ENCODE assay signal across 35 cellular contexts in the genomic region with DNA sequence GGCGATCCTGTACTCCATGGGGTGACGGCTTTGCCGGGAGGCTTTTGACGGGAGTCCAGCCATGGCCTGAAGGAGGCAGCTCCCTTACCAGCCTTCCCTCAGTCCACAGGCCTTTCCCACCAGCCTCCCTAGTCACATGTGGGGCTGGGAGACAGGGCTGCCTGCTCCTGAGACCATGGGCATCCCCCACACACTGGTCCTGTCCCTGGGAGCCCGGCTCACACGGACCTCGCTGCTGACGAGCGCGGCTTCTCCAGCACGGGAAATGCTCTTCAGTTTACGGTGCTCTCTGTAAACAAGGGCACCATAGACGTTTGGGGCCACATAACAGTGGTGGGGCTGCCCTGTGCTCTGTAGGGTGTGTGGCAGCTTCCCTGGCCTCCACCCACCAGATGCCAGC.
A peak's percentile ranks its signal among the peaks of the same experiment; 100 is the strongest.
DNase-seq lines count a peak whose midpoint lies in the region; ATAC-seq, FAIRE-seq and TF ChIP-seq lines count a peak whose summit lies in the region.
"Had no signal": no experiment of that assay in that cellular context is flagged by ENCODE, and none has a peak within 500 bp of the region (broad histone marks: within the 10 kb centered on the region; RNA-seq: fewer than 3 reads in every experiment).

No MANE protein-coding gene starts in this region.

- peaks cover 2% of the 10 kb centered on the region; the same call in 1 of the 2 replicates for H3K4me1 ChIP-seq in IMR-90 (ENCODE audit: control insufficient read depth, insufficient read depth, low read length)
- H3K4me1 ChIP-seq in H1 (replicated peaks in 1 of 4; ENCODE audit: control insufficient read depth in 3 of 4, insufficient read depth in 4 of 4, low read length in 3 of 4): peaks cover 0 to 14% (median 10%) of the 10 kb centered on the region in 4 experiments; a peak in 6 of 7 replicates
- H3K4me1 ChIP-seq in neuronal stem cell (ENCODE audit: control insufficient read depth in 2 of 2, insufficient read depth in 1 of 2, low read depth in 1 of 2, low read length in 2 of 2): peaks cover 2 to 3% of the 10 kb centered on the region in 2 donors
- H3K4me1 ChIP-seq in osteoblast (ENCODE audit: insufficient read depth, low read length): no peaks in the 10 kb centered on the region
- H3K4me1 ChIP-seq: A549, BE2C, Caco-2 had no signal

- H2BK12ac ChIP-seq in H1 (ENCODE audit: low read depth, low read length) (no peak overlapping the region), neuronal stem cell (ENCODE audit: low read length) (no peak overlapping the region)

- no peaks in the 10 kb centered on the region for H3K9me3 ChIP-seq in IMR-90 (ENCODE audit: control insufficient read depth, insufficient read depth, low read length)
- H3K9me3 ChIP-seq in H1 (ENCODE audit: insufficient read depth in 2 of 2, low read depth in 1 of 2, low read length in 1 of 2): no peaks in the 10 kb centered on the region
- H3K9me3 ChIP-seq in neuronal stem cell (replicated peaks in 1 of 2; ENCODE audit: control insufficient read depth in 2 of 2, insufficient read depth in 1 of 2, low read depth in 1 of 2, low read length in 2 of 2): no peaks in the 10 kb centered on the region
- no peaks in the 10 kb centered on the region for H3K9me3 ChIP-seq in osteoblast (ENCODE audit: low read depth, low read length)
- H3K9me3 ChIP-seq: A549, BE2C, Caco-2 had no signal

- H3K23ac ChIP-seq in IMR-90 (ENCODE audit: low read depth, low read length) (no peak overlapping the region), H1 (ENCODE audit: insufficient read length) (no peak overlapping the region), neuronal stem cell (ENCODE audit: low read depth, low read length, poor library complexity) (peak overlapping the region; percentile 16)

- H3K36me3 ChIP-seq in IMR-90 (ENCODE audit: control insufficient read depth, insufficient read depth, low read length): peaks cover 11% of the 10 kb centered on the region; the same call in 1 of the 2 replicates
- no peaks in the 10 kb centered on the region for H3K36me3 ChIP-seq in H1 (ENCODE audit: control insufficient read depth in 2 of 4, insufficient read depth in 4 of 4, low read length in 3 of 4)
- H3K36me3 ChIP-seq in neuronal stem cell (replicated peaks in 1 of 2; ENCODE audit: control insufficient read depth in 2 of 2, insufficient read depth in 2 of 2, low read length in 2 of 2): peaks cover 0 to 82% of the 10 kb centered on the region in 2 donors
- no peaks in the 10 kb centered on the region for H3K36me3 ChIP-seq in osteoblast (ENCODE audit: insufficient read depth, low read length)
- H3K36me3 ChIP-seq: BE2C had no signal

- no peak for ATAC-seq in IMR-90 (ENCODE audit: low read depth)
- ATAC-seq: A549; CD8-positive, alpha-beta T cell had no signal

- H3K14ac ChIP-seq in IMR-90 (replicated peaks; ENCODE audit: low read depth, low read length) (no peak overlapping the region), H1 (ENCODE audit: insufficient read length) (no peak overlapping the region), neuronal stem cell (ENCODE audit: low read length) (no peak overlapping the region)

- in situ Hi-C loops in IMR-90 (cut with MboI; ENCODE audit: low sequenced_read_pairs): loop anchor here (5.0 to 10.0 kb wide), 2 partner anchors 272 to 1084 kb away; no protein-coding TSS in a partner anchor

- no peak overlapping the region for H4K91ac ChIP-seq in IMR-90 (ENCODE audit: insufficient read depth, low read depth, low read length)
- H4K91ac ChIP-seq in H1 (replicated peaks; ENCODE audit: insufficient read length, low read length): no peak overlapping the region
- H4K91ac ChIP-seq in neuronal stem cell (ENCODE audit: low read depth, low read length, poor library complexity): no peak overlapping the region

- TF ChIP-seq RAD21 in IMR-90 (IDR thresholded peaks at IDR 0.05; ENCODE audit: low read length) (no peak), H1 (IDR thresholded peaks at IDR 0.05 in 1 of 2, conservative IDR thresholded peaks at IDR 0.05 in 1 of 2; ENCODE audit: low read depth in 2 of 2, low read length in 2 of 2) (no peak)

- H2BK15ac ChIP-seq in IMR-90 (ENCODE audit: low read depth, low read length): no peak overlapping the region
- no peak overlapping the region for H2BK15ac ChIP-seq in H1 (ENCODE audit: low read length)
- H2BK15ac ChIP-seq in neuronal stem cell (ENCODE audit: low read length): no peak overlapping the region

- H2AK9ac ChIP-seq in IMR-90 (replicated peaks; ENCODE audit: low read depth, low read length, poor library complexity): no peak overlapping the region

- H2BK5ac ChIP-seq in IMR-90 (ENCODE audit: low read depth, low read length, poor library complexity, severe bottlenecking): no peak overlapping the region
- 0 out of 2 replicates have a peak overlapping the region, but pooled peaks have one; percentile 2 for H2BK5ac ChIP-seq in H1 (ENCODE audit: low read depth, low read length)
- H2BK5ac ChIP-seq in neuronal stem cell (ENCODE audit: low read length): no peak overlapping the region

- H2AK5ac ChIP-seq in IMR-90 (ENCODE audit: low read depth, low read length): no peak overlapping the region
- no peak overlapping the region for H2AK5ac ChIP-seq in H1 (ENCODE audit: low read depth, low read length)
- peak overlapping the region; percentile 47 for H2AK5ac ChIP-seq in neuronal stem cell (ENCODE audit: low read depth, low read length)

- no peak for FAIRE-seq in H1 (lab: Jason Lieb, UNC)
- FAIRE-seq: A204.1, A549, D721Med had no signal

- H2AFZ ChIP-seq in IMR-90 (replicated peaks; ENCODE audit: low read length, poor library complexity) (peak overlapping the region; percentile 32), H1 (ENCODE audit: low read length) (no peak overlapping the region), neuronal stem cell (ENCODE audit: low read length) (no peak overlapping the region), osteoblast (ENCODE audit: low read length) (no peak overlapping the region)

- H4K20me1 ChIP-seq in IMR-90 (ENCODE audit: insufficient read depth, low read length) (peaks cover 5% of the 10 kb centered on the region; the same call in 1 of the 2 replicates), H1 (replicated peaks in 1 of 2; ENCODE audit: control insufficient read depth in 1 of 2, insufficient read depth in 2 of 2, low read length in 2 of 2) (peaks cover 0 to 5% of the 10 kb centered on the region in 2 experiments), osteoblast (ENCODE audit: insufficient read depth, low read length) (peaks cover 7% of the 10 kb centered on the region)

- H3K27ac ChIP-seq in IMR-90 (ENCODE audit: insufficient read depth, low read length) (no peak overlapping the region), H1 (ENCODE audit: low read depth, low read length) (no peak overlapping the region), neuronal stem cell (replicated peaks; ENCODE audit: low read length) (no peak overlapping the region), osteoblast (ENCODE audit: low read depth, low read length) (no peak overlapping the region)
- H3K27ac ChIP-seq: 22Rv1; A549; BLaER1; BLaER1 treated with 17β-estradiol and CSF1 and Interleukin-3, amounts not matched to agents 10 nM and 100 nM; C4-2B had no signal

- no peak overlapping the region for H3K9ac ChIP-seq in IMR-90 (ENCODE audit: low read depth, low read length)
- no peak overlapping the region for H3K9ac ChIP-seq in H1 (replicated peaks in 1 of 4; ENCODE audit: extremely low read depth in 1 of 4, low read depth in 3 of 4, low read length in 3 of 4)
- peak overlapping the region; percentile 72 for H3K9ac ChIP-seq in neuronal stem cell (ENCODE audit: low read depth, low read length, poor library complexity)
- H3K9ac ChIP-seq: BLaER1; BLaER1 treated with 17β-estradiol and CSF1 and Interleukin-3, amounts not matched to agents 10 nM and 100 nM had no signal

- no peak overlapping the region for H3K4me3 ChIP-seq in IMR-90 (ENCODE audit: insufficient read depth, low read depth, low read length)
- H3K4me3 ChIP-seq in H1 (ENCODE audit: extremely low read depth in 1 of 4, insufficient read depth in 2 of 4, low read depth in 3 of 4, low read length in 4 of 4): no peak overlapping the region
- H3K4me3 ChIP-seq in neuronal stem cell (ENCODE audit: low read length in 2 of 2): peak overlapping the region in 1 of 2 donors; percentile 34
- H3K4me3 ChIP-seq in osteoblast (ENCODE audit: insufficient read depth, low read length): no peak overlapping the region
- H3K4me3 ChIP-seq: A549; BLaER1; BLaER1 treated with 17β-estradiol and CSF1 and Interleukin-3, amounts not matched to agents 10 nM and 100 nM had no signal

- TF ChIP-seq POLR2A in IMR-90 (IDR thresholded peaks at IDR 0.05; ENCODE audit: low read depth, low read length): no peak
- TF ChIP-seq POLR2A in H1 (IDR thresholded peaks at IDR 0.05; ENCODE audit: control extremely low read depth in 1 of 2, low read depth in 2 of 2, low read length in 2 of 2): no peak

- no peak overlapping the region for H4K8ac ChIP-seq in IMR-90 (ENCODE audit: low read depth in 2 of 2, low read length in 2 of 2)
- no peak overlapping the region for H4K8ac ChIP-seq in H1 (ENCODE audit: extremely low read depth, insufficient read depth, low read length)
- H4K8ac ChIP-seq in neuronal stem cell (ENCODE audit: low read depth, low read length): no peak overlapping the region

- H3K4ac ChIP-seq in IMR-90 (ENCODE audit: low read depth, low read length) (no peak overlapping the region), H1 (replicated peaks; ENCODE audit: insufficient read length, low read depth, low read length) (no peak overlapping the region), neuronal stem cell (ENCODE audit: low read length) (no peak overlapping the region)

- no peak overlapping the region for H4K5ac ChIP-seq in IMR-90 (ENCODE audit: low read depth, low read length)
- no peak overlapping the region for H4K5ac ChIP-seq in H1 (ENCODE audit: insufficient read length, low read depth, low read length)

- H2BK120ac ChIP-seq in IMR-90 (ENCODE audit: low read depth, low read length): no peak overlapping the region
- no peak overlapping the region for H2BK120ac ChIP-seq in H1 (replicated peaks; ENCODE audit: low read depth, low read length)
- H2BK120ac ChIP-seq in neuronal stem cell (ENCODE audit: low read depth, low read length): no peak overlapping the region

- no peaks in the 10 kb centered on the region for H3K23me2 ChIP-seq in H1 (ENCODE audit: low read depth, low read length)

- no peak overlapping the region for H3K4me2 ChIP-seq in IMR-90 (ENCODE audit: low read depth, low read length)
- no peak overlapping the region for H3K4me2 ChIP-seq in H1 (ENCODE audit: insufficient read depth in 1 of 2, low read depth in 2 of 2, low read length in 2 of 2)
- no peak overlapping the region for H3K4me2 ChIP-seq in neuronal stem cell (ENCODE audit: insufficient read depth, low read length, poor library complexity, severe bottlenecking)
- no peak overlapping the region for H3K4me2 ChIP-seq in osteoblast (ENCODE audit: insufficient read depth, low read length)
- H3K4me2 ChIP-seq: A549 had no signal

- intact Hi-C loops in IMR-90 (cut with micrococcal nuclease): loop anchor here (5.0 to 10.0 kb wide), 4 partner anchors 317 to 937 kb away; no protein-coding TSS in a partner anchor

- BruUV-seq in IMR-90 (replicated peaks; lab: Mats Ljungman, UMichigan): no TSS peak

- H3K79me2 ChIP-seq in H1 (ENCODE audit: control insufficient read depth in 1 of 2, insufficient read depth in 2 of 2, low read length in 2 of 2): no peaks in the 10 kb centered on the region; a peak in 1 of 4 replicates
- no peaks in the 10 kb centered on the region for H3K79me2 ChIP-seq in osteoblast (ENCODE audit: insufficient read depth, low read length)

- H3K79me1 ChIP-seq in IMR-90 (ENCODE audit: low read depth in 1 of 2, low read length in 2 of 2): peaks cover 3 to 11% of the 10 kb centered on the region in 2 experiments; a peak in 3 of 4 replicates
- H3K79me1 ChIP-seq in H1 (ENCODE audit: low read depth, low read length): no peaks in the 10 kb centered on the region
- H3K79me1 ChIP-seq in neuronal stem cell (ENCODE audit: low read depth, low read length): no peaks in the 10 kb centered on the region

- no CpG with 5 or more reads among the region's 13 CpGs for WGBS in IMR-90 (ENCODE audit: extremely low coverage in 2 of 2, insufficient read length in 1 of 2), 2 experiments
- 96% methylated on average over 13 of the region's 13 CpGs; no CpG with 5 or more reads in 1 of the 2 experiments for WGBS in H1 (ENCODE audit: extremely low coverage in 1 of 2, insufficient coverage in 1 of 2, insufficient read length in 1 of 2, insufficient replicate concordance in 2 of 2, low coverage in 1 of 2, low lambda C conversion rate in 2 of 2, missing lambda C conversion rate in 1 of 2), 2 experiments
- WGBS in neuronal stem cell (ENCODE audit: extremely low coverage in 2 of 2, insufficient read length in 2 of 2, insufficient replicate concordance in 1 of 2), 2 donors: no CpG with 5 or more reads among the region's 13 CpGs

- CTCF ChIA-PET in IMR-90 (lab: Yijun Ruan, JAX) (no interaction called here), H1 (lab: Charles Lee; ENCODE audit: partially characterized antibody) (interaction anchor here (0.9 to 1.0 kb wide), 2 partner anchors 14 to 151 kb away, joined by 3 read pairs; no protein-coding TSS in a partner anchor)

- POLR2A ChIA-PET in IMR-90 (lab: Charles Lee; ENCODE audit: unreplicated experiment) (no interaction called here), H1 (lab: Charles Lee; ENCODE audit: partially characterized antibody) (no interaction called here)

- H3K18ac ChIP-seq in IMR-90 (ENCODE audit: low read depth, low read length) (no peak overlapping the region), H1 (ENCODE audit: extremely low read depth, low read length) (no peak overlapping the region), neuronal stem cell (ENCODE audit: low read length) (peak overlapping the region; percentile 65)

- DNase-seq in IMR-90: no peak
- DNase-seq in H1 (ENCODE audit: low read depth in 1 of 2, low spot score in 2 of 2): no peak
- DNase-seq in neuronal stem cell (ENCODE audit: low spot score): no peak
- peak; percentile 50 for DNase-seq in osteoblast (ENCODE audit: insufficient read length, low spot score, missing footprints)
- no peak for DNase-seq in activated naive CD4-positive, alpha-beta T cell treated with anti-CD3 and anti-CD28 coated beads, Interleukin-2, amount 50 U/mL, for 16 hours
- DNase-seq in NCI-H187 (lab: John Stamatoyannopoulos, UW): no peak
- DNase-seq in NOMO-1 treated with dmso at 0.1 percent for 144 hours (lab: John Stamatoyannopoulos, UW; ENCODE audit: unreplicated experiment): no peak
- DNase-seq in activated T-cell treated with anti-CD3 and anti-CD28 coated beads for 4 hours: no peak
- DNase-seq: 8988T; ACHN; AML-193; BE2C; C1 segment of cervical spinal cord; Caco-2; Calu3; CD4-positive, alpha-beta memory T cell; CD4-positive, alpha-beta T cell; CD4-positive, CD25-positive, alpha-beta regulatory T cell; CD8-positive, alpha-beta memory T cell; CD8-positive, alpha-beta T cell; COR-L47; DMS 273 treated with DMSO at 0.1 percent for 48 hours; DMS153; DMS53; DMS79; DMS79 treated with DMSO at 0.1 percent for 48 hours; DND-41; EL had no signal

- H3K27me3 ChIP-seq in IMR-90 (ENCODE audit: control insufficient read depth, insufficient read depth, low read length) (no peaks in the 10 kb centered on the region), H1 (replicated peaks in 1 of 4; ENCODE audit: control insufficient read depth in 3 of 4, extremely low read depth in 1 of 4, insufficient read depth in 3 of 4, low read length in 3 of 4) (no peaks in the 10 kb centered on the region), neuronal stem cell (ENCODE audit: control insufficient read depth in 3 of 3, insufficient read depth in 3 of 3, low read depth in 1 of 3, low read length in 3 of 3) (peaks cover 0 to 2% (median 0%) of the 10 kb centered on the region in 3 experiments), osteoblast (ENCODE audit: insufficient read depth, low read length) (no peaks in the 10 kb centered on the region)
- H3K27me3 ChIP-seq: BE2C; BLaER1; BLaER1 treated with 17β-estradiol and CSF1 and Interleukin-3, amounts not matched to agents 10 nM and 100 nM had no signal

- TF ChIP-seq EP300 in H1 (IDR thresholded peaks at IDR 0.05; ENCODE audit: borderline replicate concordance in 1 of 2, low read depth in 2 of 2, low read length in 2 of 2): no peak

- H3K56ac ChIP-seq in IMR-90 (ENCODE audit: extremely low read depth, insufficient read depth, low read length) (no peak overlapping the region), H1 (replicated peaks; ENCODE audit: insufficient read length, low read depth, low read length) (no peak overlapping the region)

- dilution Hi-C loops in IMR-90 (cut with HindIII; ENCODE audit: low sequenced_read_pairs, unreplicated experiment): no loop called here

- TF ChIP-seq CTCF in IMR-90 (conservative IDR thresholded peaks at IDR 0.05; ENCODE audit: low read depth, low read length): no peak
- no peak for TF ChIP-seq CTCF in H1 (IDR thresholded peaks at IDR 0.05; ENCODE audit: control extremely low read depth in 1 of 3, insufficient read depth in 1 of 3, low read depth in 1 of 3, low read length in 3 of 3)
- no peak for TF ChIP-seq CTCF in osteoblast (IDR thresholded peaks at IDR 0.05; ENCODE audit: extremely low read depth, low read depth, low read length)

- H2BK20ac ChIP-seq in IMR-90 (ENCODE audit: low read depth, low read length) (no peak overlapping the region), H1 (ENCODE audit: low read length) (no peak overlapping the region)

- H3K9me1 ChIP-seq in IMR-90 (ENCODE audit: insufficient read depth, low read length): no peaks in the 10 kb centered on the region
